ENCODE assay signal across 8 cellular contexts in genomic region chr11:112280268-112281126, GRCh38. TPM values are rescaled to one million over a fixed set of nuclear protein-coding genes. Genes with fewer than 3 reads are reported as not detected.
A peak's percentile ranks its signal among the peaks of the same experiment; 100 is the strongest.
DNase-seq lines count a peak whose midpoint lies in the region; ATAC-seq and TF ChIP-seq lines count a peak whose summit lies in the region.

No MANE protein-coding gene starts in this region.

- DNase-seq in CD14-positive monocyte (ENCODE audit: low spot score), result peak; percentile 68
- DNase-seq in OCI-LY7 (ENCODE audit: low spot score), result peak; percentile 90
- DNase-seq in activated T-cell treated with anti-CD3 and anti-CD28 coated beads for 24 hours (ENCODE audit: low read depth), result peak; percentile 60
- peak; percentile 45 to 53 for DNase-seq in stimulated activated CD8-positive, alpha-beta memory T cell treated with anti-CD3 and anti-CD28 coated beads, Interleukin-7, amount 100 ng/mL, for 4 hours (ENCODE audit: low read depth in 2 of 2)

- H3K4me3 ChIP-seq in HUES64 (ENCODE audit: low read length) (peak overlapping the region; percentile 41), OCI-LY7 (ENCODE audit: low read depth, low read length, poor library complexity, severe bottlenecking) (peak overlapping the region; percentile 65), esophagus (ENCODE audit: low read depth in 1 of 2, low read length in 2 of 2) (peak overlapping the region; percentile 32 to 43), muscle layer of duodenum (ENCODE audit: low read depth in 1 of 2, low read length in 2 of 2) (peak overlapping the region; percentile 68 to 73)

- no peaks in the 10 kb centered on the region for H3K4me1 ChIP-seq in HUES64 (ENCODE audit: insufficient read depth, low read length)
- peaks cover 10% of the 10 kb centered on the region for H3K4me1 ChIP-seq in OCI-LY7 (ENCODE audit: insufficient read depth, low read length, poor library complexity, severe bottlenecking)
- H3K4me1 ChIP-seq in esophagus (ENCODE audit: control insufficient read depth in 2 of 2, insufficient read depth in 2 of 2, low read length in 1 of 2), result no peaks in the 10 kb centered on the region
- H3K4me1 ChIP-seq in muscle layer of duodenum (ENCODE audit: control insufficient read depth in 1 of 2, insufficient read depth in 2 of 2, low read length in 2 of 2), result no peaks in the 10 kb centered on the region

- peak; percentile 65 for TF ChIP-seq CTCF in CD14-positive monocyte (IDR thresholded peaks at IDR 0.05)
- TF ChIP-seq CTCF in OCI-LY7 (conservative IDR thresholded peaks at IDR 0.05; ENCODE audit: low read length), result peak; percentile 83

- H3K27ac ChIP-seq in HUES64 (ENCODE audit: low read depth, low read length) (no peak overlapping the region), OCI-LY7 (ENCODE audit: low read depth, low read length, poor library complexity, severe bottlenecking) (no peak overlapping the region), esophagus (ENCODE audit: low read depth in 2 of 2, low read length in 1 of 2) (peak overlapping the region in 1 of 2 donors; percentile 2), muscle layer of duodenum (ENCODE audit: low read length) (no peak overlapping the region)

- no TSS peak for BruUV-seq in OCI-LY7 (replicated peaks; lab: Mats Ljungman, UMichigan)

- H3K9me3 Mint-ChIP-seq in CD14-positive monocyte, result peaks cover 0 to 2% (median 0%) of the 10 kb centered on the region in 7 donors

- H3K4me1 Mint-ChIP-seq in CD14-positive monocyte, result peaks cover 33% of the 10 kb centered on the region

- peaks cover 0 to 4% (median 2%) of the 10 kb centered on the region in 3 donors for H3K27me3 Mint-ChIP-seq in CD14-positive monocyte (ENCODE audit: low read depth in 3 of 3)

- H3K27ac Mint-ChIP-seq in CD14-positive monocyte, result peak overlapping the region in 4 of 7 donors; percentile 57 to 79 (median 70)

- H3K9me3 ChIP-seq in HUES64 (ENCODE audit: insufficient read depth, low read depth, low read length) (no peaks in the 10 kb centered on the region), OCI-LY7 (ENCODE audit: low read length) (no peaks in the 10 kb centered on the region), esophagus (ENCODE audit: control insufficient read depth in 2 of 2, insufficient read depth in 1 of 2, low read depth in 1 of 2, low read length in 1 of 2) (no peaks in the 10 kb centered on the region), muscle layer of duodenum (ENCODE audit: control insufficient read depth in 1 of 2, low read length in 2 of 2) (no peaks in the 10 kb centered on the region)

- ATAC-seq in GM19452 (IDR thresholded peaks at IDR 0.05; ENCODE audit: unreplicated experiment), result peak; percentile 80

- H3K36me3 ChIP-seq in HUES64 (ENCODE audit: insufficient read depth, low read length), result no peaks in the 10 kb centered on the region
- no peaks in the 10 kb centered on the region for H3K36me3 ChIP-seq in OCI-LY7 (ENCODE audit: insufficient read depth, low read length)
- no peaks in the 10 kb centered on the region for H3K36me3 ChIP-seq in esophagus (ENCODE audit: control insufficient read depth in 2 of 2, insufficient read depth in 2 of 2, low read length in 1 of 2)
- no peaks in the 10 kb centered on the region for H3K36me3 ChIP-seq in muscle layer of duodenum (ENCODE audit: control insufficient read depth in 1 of 2, insufficient read depth in 2 of 2, low read length in 2 of 2)

- CTCF ChIA-PET in OCI-LY7 (lab: Charles Lee; ENCODE audit: unreplicated experiment), result interaction anchor here (0.6 to 2.1 kb wide), 6 partner anchors 8 to 177 kb away, joined by 3 to 23 read pairs (median 4); no protein-coding TSS in a partner anchor

- 0 out of 2 replicates have a peak, but pooled peaks cover 4% of the 10 kb centered on the region for H3K27me3 ChIP-seq in HUES64 (ENCODE audit: insufficient read depth, low read length)
- H3K27me3 ChIP-seq in esophagus (ENCODE audit: control insufficient read depth in 1 of 2, insufficient read depth in 2 of 2, low read length in 2 of 2), result no peaks in the 10 kb centered on the region
- no peaks in the 10 kb centered on the region for H3K27me3 ChIP-seq in muscle layer of duodenum (ENCODE audit: low read depth, low read length)

- H3K4me2 ChIP-seq in OCI-LY7 (ENCODE audit: low read length), result peak overlapping the region; percentile 95

- intact Hi-C loops in CD14-positive monocyte (cut with micrococcal nuclease), result loop anchor here (1.0 to 10.0 kb wide), 5 partner anchors 61 to 1004 kb away; partner anchors contain the start of genes SDHD (in 1 of the 2) and TIMM8B (in 1 of the 2)
- intact Hi-C loops in OCI-LY7 (cut with micrococcal nuclease; ENCODE audit: unreplicated experiment), result loop anchor here (1.0 to 10.0 kb wide), 4 partner anchors 61 to 1004 kb away; no protein-coding TSS in a partner anchor

- 28% methylated on average over 18 of the region's 18 CpGs for WGBS in HUES64
- 1 to 2% methylated on average over 18 of the region's 18 CpGs for WGBS in esophagus, 2 donors

- peak overlapping the region; percentile 100 for H2AFZ ChIP-seq in OCI-LY7 (ENCODE audit: low read length)

- POLR2A ChIA-PET in OCI-LY7 (lab: Charles Lee), result interaction anchor here (0.6 to 1.9 kb wide), 11 partner anchors 14 to 210 kb away, joined by 3 to 8 read pairs (median 4); partner anchors contain the start of genes PTS, SDHD and TIMM8B

- H3K79me2 ChIP-seq in OCI-LY7 (ENCODE audit: insufficient read depth, low read depth, low read length), result no peaks in the 10 kb centered on the region

- no peaks in the 10 kb centered on the region for H4K20me1 ChIP-seq in OCI-LY7 (ENCODE audit: insufficient read depth, low read length)

- no peak overlapping the region for H3K9ac ChIP-seq in HUES64 (ENCODE audit: low read depth, low read length)

- H3K4me3 Mint-ChIP-seq in CD14-positive monocyte, result peak overlapping the region; percentile 87 to 95

- H3K36me3 Mint-ChIP-seq in CD14-positive monocyte, result no peaks in the 10 kb centered on the region

- H3K9me2 ChIP-seq in OCI-LY7 (ENCODE audit: insufficient read depth, low read length), result no peaks in the 10 kb centered on the region

RNA-seq across cellular contexts. Expression of gene PLET1, which starts 19.8 kb away (rescaled TPM):
- not detected for polyA plus RNA-seq in CD14-positive monocyte
- polyA plus RNA-seq in HUES64 (2013, experiment 1 of 2), result not detected
- not detected for polyA plus RNA-seq in HUES64 (2013, experiment 2 of 2)
- not detected in 2 replicates for total RNA-seq in OCI-LY7 (2014; rRNA removed; shearing (Covaris generic))
- total RNA-seq in OCI-LY7 (2022), result not detected in 2 replicates
- not detected for polyA plus RNA-seq in esophagus

RNA-seq across cellular contexts. Expression of gene PTS, which starts 54.3 kb away (rescaled TPM):
- polyA plus RNA-seq in CD14-positive monocyte (10 to 100 TPM; 11.8 to 14.0 TPM), esophagus (10 to 100 TPM; 48.6 to 53.8 TPM)
- polyA plus RNA-seq in HUES64 (2013, experiment 1 of 2), result 25.3 TPM
- polyA plus RNA-seq in HUES64 (2013, experiment 2 of 2), result 28.7 TPM
- total RNA-seq in OCI-LY7 (2014; rRNA removed; shearing (Covaris generic)), result 22.6 and 28.7 TPM in 2 replicates
- 37.8 and 40.4 TPM in 2 replicates for total RNA-seq in OCI-LY7 (2022)
